Comparison of ENCODE assay signal across 1 cellular context in the genomic region with DNA sequence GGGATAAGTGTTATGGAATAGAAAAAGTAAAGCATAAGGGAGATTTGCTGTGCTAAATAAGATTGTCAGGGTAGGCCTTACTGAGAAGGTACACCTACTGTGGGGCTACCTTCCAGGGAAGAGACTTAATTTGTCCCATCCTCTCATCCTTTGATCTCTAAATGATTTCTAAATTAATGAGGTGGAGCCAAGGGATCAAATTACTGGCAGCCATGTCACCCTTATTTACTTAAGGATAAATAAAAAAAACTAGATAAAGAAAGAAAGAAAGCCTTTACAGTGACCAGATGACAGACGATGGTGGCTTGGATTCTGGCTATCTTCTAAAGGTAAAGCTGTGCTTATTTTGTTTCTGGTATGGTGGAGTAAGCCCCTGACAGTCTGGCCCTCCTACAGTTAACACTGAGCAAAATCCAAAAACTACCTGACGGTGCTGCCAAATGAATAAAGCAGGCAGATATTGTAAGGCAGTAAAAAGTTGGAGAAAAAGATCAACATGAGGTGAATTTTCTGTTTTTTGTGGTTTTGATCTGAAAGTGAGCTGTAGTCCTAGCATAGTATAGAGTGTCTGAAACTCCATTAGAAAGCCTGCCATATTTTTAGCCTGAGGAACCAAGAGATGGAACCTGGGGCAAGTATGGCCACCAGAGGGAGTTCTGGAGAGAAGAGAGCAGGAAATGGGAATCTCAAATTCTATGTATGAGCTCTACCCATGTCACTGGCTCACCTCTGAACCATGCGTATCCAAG.
TF ChIP-seq lines count a peak whose summit lies in the region.

No MANE protein-coding gene starts in this region.

TF ChIP-seq in GM23338, 12 proteins besides CTCF, POLR2A, EP300 and RAD21 (continued from another document):
- TF ChIP-seq, protein P1, sequence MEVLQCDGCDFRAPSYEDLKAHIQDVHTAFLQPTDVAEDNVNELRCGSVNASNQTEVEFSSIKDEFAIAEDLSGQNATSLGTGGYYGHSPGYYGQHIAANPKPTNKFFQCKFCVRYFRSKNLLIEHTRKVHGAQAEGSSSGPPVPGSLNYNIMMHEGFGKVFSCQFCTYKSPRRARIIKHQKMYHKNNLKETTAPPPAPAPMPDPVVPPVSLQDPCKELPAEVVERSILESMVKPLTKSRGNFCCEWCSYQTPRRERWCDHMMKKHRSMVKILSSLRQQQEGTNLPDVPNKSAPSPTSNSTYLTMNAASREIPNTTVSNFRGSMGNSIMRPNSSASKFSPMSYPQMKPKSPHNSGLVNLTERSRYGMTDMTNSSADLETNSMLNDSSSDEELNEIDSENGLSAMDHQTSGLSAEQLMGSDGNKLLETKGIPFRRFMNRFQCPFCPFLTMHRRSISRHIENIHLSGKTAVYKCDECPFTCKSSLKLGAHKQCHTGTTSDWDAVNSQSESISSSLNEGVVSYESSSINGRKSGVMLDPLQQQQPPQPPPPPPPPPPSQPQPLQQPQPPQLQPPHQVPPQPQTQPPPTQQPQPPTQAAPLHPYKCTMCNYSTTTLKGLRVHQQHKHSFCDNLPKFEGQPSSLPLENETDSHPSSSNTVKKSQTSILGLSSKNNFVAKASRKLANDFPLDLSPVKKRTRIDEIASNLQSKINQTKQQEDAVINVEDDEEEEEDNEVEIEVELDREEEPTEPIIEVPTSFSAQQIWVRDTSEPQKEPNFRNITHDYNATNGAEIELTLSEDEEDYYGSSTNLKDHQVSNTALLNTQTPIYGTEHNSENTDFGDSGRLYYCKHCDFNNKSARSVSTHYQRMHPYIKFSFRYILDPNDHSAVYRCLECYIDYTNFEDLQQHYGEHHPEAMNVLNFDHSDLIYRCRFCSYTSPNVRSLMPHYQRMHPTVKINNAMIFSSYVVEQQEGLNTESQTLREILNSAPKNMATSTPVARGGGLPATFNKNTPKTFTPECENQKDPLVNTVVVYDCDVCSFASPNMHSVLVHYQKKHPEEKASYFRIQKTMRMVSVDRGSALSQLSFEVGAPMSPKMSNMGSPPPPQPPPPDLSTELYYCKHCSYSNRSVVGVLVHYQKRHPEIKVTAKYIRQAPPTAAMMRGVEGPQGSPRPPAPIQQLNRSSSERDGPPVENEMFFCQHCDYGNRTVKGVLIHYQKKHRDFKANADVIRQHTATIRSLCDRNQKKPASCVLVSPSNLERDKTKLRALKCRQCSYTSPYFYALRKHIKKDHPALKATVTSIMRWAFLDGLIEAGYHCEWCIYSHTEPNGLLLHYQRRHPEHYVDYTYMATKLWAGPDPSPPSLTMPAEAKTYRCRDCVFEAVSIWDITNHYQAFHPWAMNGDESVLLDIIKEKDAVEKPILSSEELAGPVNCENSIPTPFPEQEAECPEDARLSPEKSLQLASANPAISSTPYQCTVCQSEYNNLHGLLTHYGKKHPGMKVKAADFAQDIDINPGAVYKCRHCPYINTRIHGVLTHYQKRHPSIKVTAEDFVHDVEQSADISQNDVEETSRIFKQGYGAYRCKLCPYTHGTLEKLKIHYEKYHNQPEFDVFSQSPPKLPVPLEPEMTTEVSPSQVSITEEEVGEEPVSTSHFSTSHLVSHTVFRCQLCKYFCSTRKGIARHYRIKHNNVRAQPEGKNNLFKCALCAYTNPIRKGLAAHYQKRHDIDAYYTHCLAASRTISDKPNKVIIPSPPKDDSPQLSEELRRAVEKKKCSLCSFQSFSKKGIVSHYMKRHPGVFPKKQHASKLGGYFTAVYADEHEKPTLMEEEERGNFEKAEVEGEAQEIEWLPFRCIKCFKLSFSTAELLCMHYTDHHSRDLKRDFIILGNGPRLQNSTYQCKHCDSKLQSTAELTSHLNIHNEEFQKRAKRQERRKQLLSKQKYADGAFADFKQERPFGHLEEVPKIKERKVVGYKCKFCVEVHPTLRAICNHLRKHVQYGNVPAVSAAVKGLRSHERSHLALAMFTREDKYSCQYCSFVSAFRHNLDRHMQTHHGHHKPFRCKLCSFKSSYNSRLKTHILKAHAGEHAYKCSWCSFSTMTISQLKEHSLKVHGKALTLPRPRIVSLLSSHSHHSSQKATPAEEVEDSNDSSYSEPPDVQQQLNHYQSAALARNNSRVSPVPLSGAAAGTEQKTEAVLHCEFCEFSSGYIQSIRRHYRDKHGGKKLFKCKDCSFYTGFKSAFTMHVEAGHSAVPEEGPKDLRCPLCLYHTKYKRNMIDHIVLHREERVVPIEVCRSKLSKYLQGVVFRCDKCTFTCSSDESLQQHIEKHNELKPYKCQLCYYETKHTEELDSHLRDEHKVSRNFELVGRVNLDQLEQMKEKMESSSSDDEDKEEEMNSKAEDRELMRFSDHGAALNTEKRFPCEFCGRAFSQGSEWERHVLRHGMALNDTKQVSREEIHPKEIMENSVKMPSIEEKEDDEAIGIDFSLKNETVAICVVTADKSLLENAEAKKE (CRISPR knock-in tag; IDR thresholded peaks at IDR 0.05): no peak
- TF ChIP-seq ZNF331 (CRISPR knock-in tag; IDR thresholded peaks at IDR 0.05; ENCODE audit: low read depth): no peak
- TF ChIP-seq ZNF114 (CRISPR knock-in tag; IDR thresholded peaks at IDR 0.05): no peak
- TF ChIP-seq STAT1 (IDR thresholded peaks at IDR 0.05; ENCODE audit: unreplicated experiment): no peak
- TF ChIP-seq EZH2 (IDR thresholded peaks at IDR 0.05; ENCODE audit: low read depth, unreplicated experiment): no peak
- TF ChIP-seq, protein P2, sequence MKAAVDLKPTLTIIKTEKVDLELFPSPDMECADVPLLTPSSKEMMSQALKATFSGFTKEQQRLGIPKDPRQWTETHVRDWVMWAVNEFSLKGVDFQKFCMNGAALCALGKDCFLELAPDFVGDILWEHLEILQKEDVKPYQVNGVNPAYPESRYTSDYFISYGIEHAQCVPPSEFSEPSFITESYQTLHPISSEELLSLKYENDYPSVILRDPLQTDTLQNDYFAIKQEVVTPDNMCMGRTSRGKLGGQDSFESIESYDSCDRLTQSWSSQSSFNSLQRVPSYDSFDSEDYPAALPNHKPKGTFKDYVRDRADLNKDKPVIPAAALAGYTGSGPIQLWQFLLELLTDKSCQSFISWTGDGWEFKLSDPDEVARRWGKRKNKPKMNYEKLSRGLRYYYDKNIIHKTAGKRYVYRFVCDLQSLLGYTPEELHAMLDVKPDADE (IDR thresholded peaks at IDR 0.05): no peak
- TF ChIP-seq CREB1 (CRISPR knock-in tag; IDR thresholded peaks at IDR 0.05; ENCODE audit: low read depth): no peak
- no peak for TF ChIP-seq JUNB (IDR thresholded peaks at IDR 0.05; ENCODE audit: unreplicated experiment)
- TF ChIP-seq NANOG (IDR thresholded peaks at IDR 0.05; ENCODE audit: borderline replicate concordance): no peak
